10 cellular contexts compared by ENCODE assay signal in genomic region chr12:79911889-79912656, GRCh38. TPM values are rescaled to one million over a fixed set of nuclear protein-coding genes. Genes with fewer than 3 reads are reported as not detected.
DNase-seq lines count a peak whose midpoint lies in the region; ATAC-seq and TF ChIP-seq lines count a peak whose summit lies in the region.
"Had no signal": no experiment of that assay in that cellular context is flagged by ENCODE, and none has a peak within 500 bp of the region (broad histone marks: within the 10 kb centered on the region; RNA-seq: fewer than 3 reads in every experiment).

No MANE protein-coding gene starts in this region.

- H4K20me1 ChIP-seq in DND-41 (ENCODE audit: insufficient read depth, low read length), result peaks cover 70% of the 10 kb centered on the region; the same call in 1 of the 2 replicates

- DNase-seq in DND-41 (no peak), brain microvascular endothelial cell (peak; percentile 27), head of caudate nucleus (no peak), colonic mucosa (no peak)
- DNase-seq in naive thymus-derived CD4-positive, alpha-beta T cell, result no peak
- DNase-seq: activated CD4-positive, CD25-positive, alpha-beta regulatory T cell treated with anti-CD3 and anti-CD28 coated beads, Interleukin-2, amount 50 U/mL, for 72 hours; NCI-H2107 had no signal

- H3K9me3 Mint-ChIP-seq in naive thymus-derived CD4-positive, alpha-beta T cell, result no peaks in the 10 kb centered on the region

- POLR2A ChIA-PET in HEK293 (lab: Yijun Ruan, JAX), result no interaction called here
- POLR2A ChIA-PET in naive thymus-derived CD4-positive, alpha-beta T cell (lab: Charles Lee), result interaction anchor here (0.5 kb wide), 1 partner anchor 19 kb away, joined by 3 read pairs; no protein-coding TSS in a partner anchor

- H3K27ac ChIP-seq in DND-41 (ENCODE audit: low read length), result no peak overlapping the region
- no peak overlapping the region for H3K27ac ChIP-seq in HEK293 (ENCODE audit: extremely low read depth, low read depth, low read length)
- H3K27ac ChIP-seq in brain microvascular endothelial cell, result no peak overlapping the region
- no peak overlapping the region for H3K27ac ChIP-seq in naive thymus-derived CD4-positive, alpha-beta T cell (ENCODE audit: low read depth, low read length)
- no peak overlapping the region for H3K27ac ChIP-seq in colonic mucosa

- peak overlapping the region in 4 of 10 donors; percentile 4 to 52 (median 20) for H3K4me3 Mint-ChIP-seq in naive thymus-derived CD4-positive, alpha-beta T cell

- ATAC-seq in DND-41 (ENCODE audit: insufficient read depth, low read depth) (0 out of 3 replicates have a peak, but pooled peaks have one; percentile 24), HG02840 (IDR thresholded peaks at IDR 0.05; ENCODE audit: low FRiP score, unreplicated experiment) (no peak), GM18520 (IDR thresholded peaks at IDR 0.05; ENCODE audit: unreplicated experiment) (no peak)
- no peak for ATAC-seq in naive thymus-derived CD4-positive, alpha-beta T cell

- in situ Hi-C loops in brain microvascular endothelial cell (cut with HindIII; ENCODE audit: low pct_ligation_motif_present, low sequenced_read_pairs), result no loop called here

- H2AFZ ChIP-seq in DND-41 (ENCODE audit: low read depth, low read length), result no peak overlapping the region

- H3K9me3 ChIP-seq in DND-41 (ENCODE audit: insufficient read depth, low read length, severe bottlenecking), result no peaks in the 10 kb centered on the region
- H3K9me3 ChIP-seq in HEK293 (ENCODE audit: control insufficient read depth, insufficient read depth, low read depth, low read length), result no peaks in the 10 kb centered on the region
- H3K9me3 ChIP-seq in naive thymus-derived CD4-positive, alpha-beta T cell (ENCODE audit: control insufficient read depth in 2 of 3, low read length in 3 of 3), result no peaks in the 10 kb centered on the region
- H3K9me3 ChIP-seq in colonic mucosa, result no peaks in the 10 kb centered on the region

- H3K4me1 ChIP-seq in DND-41 (ENCODE audit: insufficient read depth, low read length) (no peaks in the 10 kb centered on the region), HEK293 (ENCODE audit: control insufficient read depth, insufficient read depth, low read length) (peaks cover 7% of the 10 kb centered on the region; the same call in 1 of the 2 replicates), colonic mucosa (no peaks in the 10 kb centered on the region)
- H3K4me1 ChIP-seq in naive thymus-derived CD4-positive, alpha-beta T cell (ENCODE audit: control insufficient read depth in 2 of 2, insufficient read depth in 2 of 2, low read length in 2 of 2), result peaks cover 4 to 27% of the 10 kb centered on the region in 2 donors

- TF ChIP-seq CTCF in DND-41 (IDR thresholded peaks at IDR 0.05; ENCODE audit: borderline replicate concordance, extremely low read depth, low read length, poor library complexity, severe bottlenecking) (no peak), HEK293 (tag by site-specific recombination; IDR thresholded peaks at IDR 0.05) (no peak), brain microvascular endothelial cell (IDR thresholded peaks at IDR 0.05; ENCODE audit: low read depth, low read length, missing control alignments) (no peak), colonic mucosa (IDR thresholded peaks at IDR 0.05) (no peak)

- H3K27ac Mint-ChIP-seq in naive thymus-derived CD4-positive, alpha-beta T cell, result peak overlapping the region in 8 of 9 donors; percentile 0 to 53 (median 22)

- peaks cover 0 to 8% (median 0%) of the 10 kb centered on the region in 5 donors for H3K36me3 Mint-ChIP-seq in naive thymus-derived CD4-positive, alpha-beta T cell

- no peak overlapping the region for H3K4me2 ChIP-seq in DND-41 (ENCODE audit: insufficient read depth, low read length)

- H3K4me3 ChIP-seq in DND-41 (ENCODE audit: low read depth in 1 of 2, low read length in 2 of 2), result no peak overlapping the region
- no peak overlapping the region for H3K4me3 ChIP-seq in HEK293 (ENCODE audit: low read depth, low read length)
- no peak overlapping the region for H3K4me3 ChIP-seq in brain microvascular endothelial cell (ENCODE audit: low read depth, low read length)
- H3K4me3 ChIP-seq in naive thymus-derived CD4-positive, alpha-beta T cell (ENCODE audit: low read length), result no peak overlapping the region
- no peak overlapping the region for H3K4me3 ChIP-seq in colonic mucosa

- H3K9ac ChIP-seq in DND-41 (ENCODE audit: low read depth, low read length), result no peak overlapping the region
- H3K9ac ChIP-seq in colonic mucosa (ENCODE audit: low read depth in 2 of 2, low read length in 2 of 2), result no peak overlapping the region

- no peaks in the 10 kb centered on the region for H3K27me3 Mint-ChIP-seq in naive thymus-derived CD4-positive, alpha-beta T cell

- H3K36me3 ChIP-seq in DND-41 (ENCODE audit: insufficient read depth, low read length) (no peaks in the 10 kb centered on the region), HEK293 (ENCODE audit: control insufficient read depth in 2 of 2, insufficient read depth in 1 of 2, low read length in 2 of 2) (no peaks in the 10 kb centered on the region), brain microvascular endothelial cell (replicated peaks) (no peaks in the 10 kb centered on the region), colonic mucosa (no peaks in the 10 kb centered on the region)
- H3K36me3 ChIP-seq in naive thymus-derived CD4-positive, alpha-beta T cell (ENCODE audit: control insufficient read depth in 2 of 3, insufficient read depth in 3 of 3, low read length in 3 of 3), result no peaks in the 10 kb centered on the region

- CTCF ChIA-PET in HEK293 (lab: Yijun Ruan, JAX), result no interaction called here
- CTCF ChIA-PET in naive thymus-derived CD4-positive, alpha-beta T cell (lab: Charles Lee), result no interaction called here

- H3K4me1 Mint-ChIP-seq in naive thymus-derived CD4-positive, alpha-beta T cell, result peaks cover 41 to 89% (median 76%) of the 10 kb centered on the region in 7 donors

- no peaks in the 10 kb centered on the region for H3K27me3 ChIP-seq in DND-41 (ENCODE audit: insufficient read depth, low read length, poor library complexity)
- H3K27me3 ChIP-seq in brain microvascular endothelial cell (replicated peaks), result no peaks in the 10 kb centered on the region
- H3K27me3 ChIP-seq in naive thymus-derived CD4-positive, alpha-beta T cell (ENCODE audit: control insufficient read depth in 2 of 2, insufficient read depth in 2 of 2, low read length in 2 of 2), result no peaks in the 10 kb centered on the region
- no peaks in the 10 kb centered on the region for H3K27me3 ChIP-seq in colonic mucosa

- intact Hi-C loops in naive thymus-derived CD4-positive, alpha-beta T cell (cut with micrococcal nuclease), result loop anchor here in 1 of 2 donors (2.0 kb wide), 1 partner anchor 17 kb away; no protein-coding TSS in a partner anchor
- intact Hi-C loops in head of caudate nucleus (cut with DNase I), result no loop called here
- intact Hi-C loops in colonic mucosa (cut with DNase I), result no loop called here

- peaks cover 98% of the 10 kb centered on the region for H3K79me2 ChIP-seq in DND-41 (ENCODE audit: insufficient read depth, low read length)

TF ChIP-seq in HEK293, 187 proteins besides CTCF, POLR2A, EP300 and RAD21:
- TF ChIP-seq KLF7 (tag by site-specific recombination; IDR thresholded peaks at IDR 0.05; ENCODE audit: borderline replicate concordance) (no peak), ZNF777 (tag by site-specific recombination; IDR thresholded peaks at IDR 0.05; ENCODE audit: borderline replicate concordance) (no peak), ZSCAN30 (tag by site-specific recombination; IDR thresholded peaks at IDR 0.05) (no peak), MZF1 (tag by site-specific recombination; IDR thresholded peaks at IDR 0.05; ENCODE audit: borderline replicate concordance) (peak; percentile 92), ZBTB10 (tag by site-specific recombination; IDR thresholded peaks at IDR 0.05) (no peak), ZNF121 (tag by site-specific recombination; IDR thresholded peaks at IDR 0.05) (peak; percentile 71; the same call in 1 of the 2 replicates), ZNF426 (tag by site-specific recombination; IDR thresholded peaks at IDR 0.05) (no peak), ZBTB17 (tag by site-specific recombination; IDR thresholded peaks at IDR 0.05) (0 out of 2 replicates have a peak, but pooled peaks have one; percentile 14)

RNA-seq across cellular contexts. Expression of gene PPP1R12A, which starts 22.8 kb away (rescaled TPM):
- total RNA-seq in naive thymus-derived CD4-positive, alpha-beta T cell, result 100 to 1,000 TPM in 3 of 5 experiments, 10 to 100 TPM in 2; 72.7 to 111 (median 103) TPM
- polyA plus RNA-seq in naive thymus-derived CD4-positive, alpha-beta T cell, result 10 to 100 TPM; 74.4 to 92.8 TPM
- 10 to 100 TPM; 57.5 to 79.2 TPM for total RNA-seq in colonic mucosa
